In the genomic region with DNA sequence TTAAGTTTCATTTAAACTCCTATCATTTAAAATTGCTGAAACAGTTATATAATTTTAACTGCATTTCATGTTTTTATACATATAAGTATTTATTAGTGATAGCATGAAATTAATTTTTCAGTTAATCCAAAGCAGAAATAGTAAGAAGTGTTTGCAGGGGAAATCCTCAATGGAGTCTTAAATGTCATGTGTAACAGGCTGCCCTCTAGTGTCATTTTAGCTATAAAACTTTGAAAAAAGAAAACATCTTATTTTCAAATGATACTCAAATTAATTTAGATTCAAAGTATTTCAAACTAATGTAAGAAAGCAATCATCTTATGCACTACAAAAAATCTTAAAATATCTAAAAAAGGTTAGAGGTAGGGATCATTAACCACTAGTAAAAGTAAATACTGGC, we compare ENCODE assay signal across 10 cellular contexts. TPM values are rescaled to one million over a fixed set of nuclear protein-coding genes. Genes with fewer than 3 reads are reported as not detected.
A peak's percentile ranks its signal among the peaks of the same experiment; 100 is the strongest.
DNase-seq lines count a peak whose midpoint lies in the region; ATAC-seq and TF ChIP-seq lines count a peak whose summit lies in the region.
"Had no signal": no experiment of that assay in that cellular context is flagged by ENCODE, and none has a peak within 500 bp of the region (broad histone marks: within the 10 kb centered on the region; RNA-seq: fewer than 3 reads in every experiment).

No MANE protein-coding gene starts in this region.

- H4K20me1 ChIP-seq in H9 (ENCODE audit: control insufficient read depth, insufficient read depth, insufficient read length): no peaks in the 10 kb centered on the region

- no peak overlapping the region for H3K4me3 ChIP-seq in esophagus squamous epithelium

- H3K27ac ChIP-seq in H9 (ENCODE audit: insufficient read length, low read depth, low read length): no peak overlapping the region
- no peak overlapping the region for H3K27ac ChIP-seq in esophagus squamous epithelium

- H3K4me3 Mint-ChIP-seq in H9: no peak overlapping the region
- H3K4me3 Mint-ChIP-seq: dendritic cell treated with granulocyte-macrophage colony-stimulating factor and Interleukin-4, amounts not matched to agents 40 ng/mL and 50 ng/mL, for 4 days had no signal

- H3K4me1 ChIP-seq in H9 (ENCODE audit: insufficient read depth, low read length): no peaks in the 10 kb centered on the region
- peaks cover 0 to 34% (median 3%) of the 10 kb centered on the region in 3 donors for H3K4me1 ChIP-seq in esophagus squamous epithelium

- H3K9ac ChIP-seq in H9 (ENCODE audit: extremely low read depth, insufficient read length, low read length): no peak overlapping the region

- peaks cover 12 to 21% of the 10 kb centered on the region in 2 experiments for H3K4me1 Mint-ChIP-seq in H9

- in situ Hi-C loops in SK-MEL-5 (cut with HindIII; ENCODE audit: low pct_unique_long_range_greater_than_20kb, low sequenced_read_pairs): no loop called here

- H3K79me2 ChIP-seq in H9 (ENCODE audit: insufficient read depth, low read length): no peaks in the 10 kb centered on the region

- no peak overlapping the region for H3K14ac ChIP-seq in H9 (ENCODE audit: insufficient read depth, low read length)

- no peaks in the 10 kb centered on the region for H3K9me3 ChIP-seq in H9 (ENCODE audit: control insufficient read depth, low read depth, low read length)
- no peaks in the 10 kb centered on the region for H3K9me3 ChIP-seq in esophagus squamous epithelium

- no peak overlapping the region for H2AK5ac ChIP-seq in H9 (ENCODE audit: insufficient read length, low read length)

- H3T11ph ChIP-seq in H9 (ENCODE audit: low read length): no peak overlapping the region

- peaks cover 0 to 25% (median 0%) of the 10 kb centered on the region in 3 donors for H3K36me3 ChIP-seq in esophagus squamous epithelium

- H3K56ac ChIP-seq in H9 (ENCODE audit: insufficient read length, low read depth, low read length): no peak overlapping the region

- no peak overlapping the region for H2BK15ac ChIP-seq in H9 (ENCODE audit: low read depth, low read length)

- no peak overlapping the region for H2BK20ac ChIP-seq in H9 (ENCODE audit: low read depth, low read length, poor library complexity, severe bottlenecking)

- no peaks in the 10 kb centered on the region for H3K27me3 Mint-ChIP-seq in H9 (ENCODE audit: low read depth)
- H3K27me3 Mint-ChIP-seq: dendritic cell treated with granulocyte-macrophage colony-stimulating factor and Interleukin-4, amounts not matched to agents 40 ng/mL and 50 ng/mL, for 4 days had no signal

- H4K8ac ChIP-seq in H9 (replicated peaks; ENCODE audit: insufficient read length, low read depth, low read length): no peak overlapping the region

- H4K91ac ChIP-seq in H9 (ENCODE audit: insufficient read length, low read depth, low read length): no peak overlapping the region

- H3K23ac ChIP-seq in H9 (ENCODE audit: insufficient read length, low read depth, low read length): no peak overlapping the region

- no peaks in the 10 kb centered on the region for H3K79me1 ChIP-seq in H9 (ENCODE audit: insufficient read depth, low read depth, low read length, poor library complexity, severe bottlenecking)

- H3K27me3 ChIP-seq in H9 (ENCODE audit: insufficient read depth, low read length) (no peaks in the 10 kb centered on the region), esophagus squamous epithelium (no peaks in the 10 kb centered on the region)

- H2BK12ac ChIP-seq in H9 (ENCODE audit: insufficient read length, low read depth, low read length): no peak overlapping the region

- H3K4me2 ChIP-seq in H9 (ENCODE audit: insufficient read depth, insufficient read length, low read length): no peak overlapping the region

- no peak overlapping the region for H4K5ac ChIP-seq in H9 (ENCODE audit: insufficient read length, low read depth, low read length)

- DNase-seq in AG20443 (ENCODE audit: low spot score): peak; percentile 21
- DNase-seq in H9: no peak
- peak; percentile 43 for DNase-seq in SK-MEL-5 (ENCODE audit: low read depth, low spot score)
- DNase-seq in glomerular visceral epithelial cell (ENCODE audit: extremely low spot score): peak; percentile 14
- no peak for DNase-seq in activated naive CD4-positive, alpha-beta T cell treated with anti-CD3 and anti-CD28 coated beads, Interleukin-2, amount 50 U/mL, for 16 hours
- no peak for DNase-seq in esophagus squamous epithelium (lab: John Stamatoyannopoulos, UW)
- DNase-seq: NCI-H446 treated with DMSO at 0.1 percent for 48 hours had no signal

- TF ChIP-seq CTCF in H9 (conservative IDR thresholded peaks at IDR 0.05) (peak; percentile 66), esophagus squamous epithelium (IDR thresholded peaks at IDR 0.05) (peak in 2 of 6 experiments; percentile 23 to 38)

- intact Hi-C loops in esophagus squamous epithelium (cut with DNase I): loop anchor here (5.0 kb wide), 1 partner anchor 167 kb away; no protein-coding TSS in a partner anchor

- H3K27ac Mint-ChIP-seq in H9: no peak overlapping the region
- H3K27ac Mint-ChIP-seq: dendritic cell treated with granulocyte-macrophage colony-stimulating factor and Interleukin-4, amounts not matched to agents 40 ng/mL and 50 ng/mL, for 4 days had no signal

- no peak overlapping the region for H2BK5ac ChIP-seq in H9 (ENCODE audit: insufficient read length, low read length)

- H3K4ac ChIP-seq in H9 (ENCODE audit: low read depth, low read length): no peak overlapping the region

- H3K36me3 Mint-ChIP-seq in H9 (ENCODE audit: insufficient read depth in 1 of 3, low read depth in 3 of 3): no peaks in the 10 kb centered on the region

- no peak overlapping the region for H2AFZ ChIP-seq in H9 (ENCODE audit: low read length)

- no peaks in the 10 kb centered on the region for H3K23me2 ChIP-seq in H9 (ENCODE audit: insufficient read length, low read depth, low read length, poor library complexity, severe bottlenecking)

- H3K18ac ChIP-seq in H9 (ENCODE audit: insufficient read length, low read depth, low read length): no peak overlapping the region

- no peak overlapping the region for H2BK120ac ChIP-seq in H9 (ENCODE audit: low read depth, low read length, poor library complexity, severe bottlenecking)

- ATAC-seq in HG02840 (IDR thresholded peaks at IDR 0.05; ENCODE audit: low FRiP score, unreplicated experiment): no peak
- ATAC-seq in HG02970 (IDR thresholded peaks at IDR 0.05; ENCODE audit: low FRiP score, unreplicated experiment): no peak

- no peaks in the 10 kb centered on the region for H3K9me3 Mint-ChIP-seq in H9
- H3K9me3 Mint-ChIP-seq: dendritic cell treated with granulocyte-macrophage colony-stimulating factor and Interleukin-4, amounts not matched to agents 40 ng/mL and 50 ng/mL, for 4 days had no signal

- TF ChIP-seq POLR2A in esophagus squamous epithelium (IDR thresholded peaks at IDR 0.05): no peak

RNA-seq across cellular contexts. Expression of a gene that starts 27.1 kb away (rescaled TPM):
- total RNA-seq in H9 (2021) (9.9 and 11.1 TPM in 2 replicates), esophagus squamous epithelium (10 to 100 TPM in 3 of 4 donors, 1 to 10 TPM in 1; 9.4 to 23.8 (median 16.9) TPM)
- total RNA-seq in SK-MEL-5 (2014; rRNA removed; shearing (Covaris generic)): 11.3 and 12.5 TPM in 2 replicates
- polyA plus RNA-seq in SK-MEL-5 (2015; cell fraction: cytosol; rRNA removed): 8.2 and 10.6 TPM in 2 replicates
- polyA plus RNA-seq in SK-MEL-5 (2015; cell fraction: nucleus; rRNA removed): 28.3 and 31.9 TPM in 2 replicates

Comparison
In these comparisons a context has a peak if more than half of its experiments do, and no peak if none do; other contexts are left out.
1. DNase-seq: peak in AG20443 (single experiment), SK-MEL-5 (single experiment) and glomerular visceral epithelial cell (single experiment); none in H9 (single experiment), activated naive CD4-positive, alpha-beta T cell treated with anti-CD3 and anti-CD28 coated beads, Interleukin-2, amount 50 U/mL, for 16 hours (single experiment) and esophagus squamous epithelium (single experiment).